In the genomic region with DNA sequence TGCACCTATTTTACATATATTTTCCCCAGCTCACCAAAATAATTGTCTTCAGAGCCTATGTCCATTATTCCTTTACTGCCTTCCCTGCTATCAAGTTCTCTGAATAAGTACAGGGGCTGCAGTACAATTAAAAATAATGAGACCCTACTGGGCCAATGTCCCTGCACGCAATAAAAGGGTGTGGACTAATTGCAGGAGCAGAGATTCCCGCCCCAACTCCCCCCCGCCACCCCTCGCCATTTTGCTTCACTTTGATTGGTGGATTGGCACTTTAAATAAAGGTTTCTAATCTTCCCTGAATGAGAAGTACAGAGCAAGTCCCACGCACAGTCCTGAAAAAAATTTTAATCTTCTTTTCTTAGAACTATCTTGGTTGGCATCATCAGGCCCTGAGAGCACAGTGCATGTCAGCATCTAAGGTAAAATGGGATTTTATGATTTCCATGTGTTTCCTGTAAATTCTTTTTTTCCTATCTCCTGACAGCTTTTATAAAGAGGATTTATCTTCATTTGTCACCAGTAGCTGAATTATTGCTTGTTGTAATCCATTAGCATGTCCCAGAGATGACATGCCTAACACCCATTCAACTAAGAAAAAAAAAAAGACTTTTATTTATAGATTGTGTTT, we compare ENCODE assay signal across 16 cellular contexts. TPM values are rescaled to one million over a fixed set of nuclear protein-coding genes. Genes with fewer than 3 reads are reported as not detected.
DNase-seq lines count a peak whose midpoint lies in the region; TF ChIP-seq lines count a peak whose summit lies in the region.
"Had no signal": no experiment of that assay in that cellular context is flagged by ENCODE, and none has a peak within 500 bp of the region (broad histone marks: within the 10 kb centered on the region; RNA-seq: fewer than 3 reads in every experiment).

A gene with protein sequence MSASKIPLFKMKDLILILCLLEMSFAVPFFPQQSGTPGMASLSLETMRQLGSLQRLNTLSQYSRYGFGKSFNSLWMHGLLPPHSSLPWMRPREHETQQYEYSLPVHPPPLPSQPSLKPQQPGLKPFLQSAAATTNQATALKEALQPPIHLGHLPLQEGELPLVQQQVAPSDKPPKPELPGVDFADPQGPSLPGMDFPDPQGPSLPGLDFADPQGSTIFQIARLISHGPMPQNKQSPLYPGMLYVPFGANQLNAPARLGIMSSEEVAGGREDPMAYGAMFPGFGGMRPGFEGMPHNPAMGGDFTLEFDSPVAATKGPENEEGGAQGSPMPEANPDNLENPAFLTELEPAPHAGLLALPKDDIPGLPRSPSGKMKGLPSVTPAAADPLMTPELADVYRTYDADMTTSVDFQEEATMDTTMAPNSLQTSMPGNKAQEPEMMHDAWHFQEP (plus strand): TSS at position 302 of the 628 bp plus-strand sequence. CDS start 103 bp downstream, at position 405.

- no peak within 1 kb of the TSS for H2AK5ac ChIP-seq in trophoblast cell (ENCODE audit: low read length)

- no peaks in the 10 kb centered on the region for H4K20me1 ChIP-seq in neural cell (ENCODE audit: insufficient read depth)
- H4K20me1 ChIP-seq: BLaER1 had no signal

- DNase-seq in NCI-H1417 (lab: John Stamatoyannopoulos, UW) (peak in 2 of 3 experiments; percentile 39 to 78), NCI-H1417 treated with DMSO at 0.1 percent for 48 hours (lab: John Stamatoyannopoulos, UW) (no peak), NCI-H748 (lab: John Stamatoyannopoulos, UW; ENCODE audit: unreplicated experiment) (peak; percentile 56), trophoblast cell (no peak), ecto neural progenitor cell (ENCODE audit: low spot score) (no peak)
- DNase-seq in stimulated activated CD4-positive, alpha-beta T cell treated with anti-CD3 and anti-CD28 coated beads, Interleukin-2, amount 100 ng/mL, for 48 hours = no peak
- DNase-seq: AML-193, Calu3, DMS 273 treated with DMSO at 0.1 percent for 48 hours, GM23248, H7, IMR-90 had no signal

- H3K79me2 ChIP-seq in neural cell (replicated peaks; ENCODE audit: insufficient read depth, low read length) (no peaks in the 10 kb centered on the region), trophoblast cell (ENCODE audit: control insufficient read depth, insufficient read depth, low read length, poor library complexity) (no peaks in the 10 kb centered on the region)

- no peak within 1 kb of the TSS for H3K4ac ChIP-seq in trophoblast cell (ENCODE audit: low read depth, low read length)

- H3K14ac ChIP-seq in trophoblast cell (ENCODE audit: low read length) = no peak within 1 kb of the TSS

- no peaks in the 10 kb centered on the region for H3K36me3 ChIP-seq in HEK293 (ENCODE audit: control insufficient read depth in 2 of 2, insufficient read depth in 1 of 2, low read length in 2 of 2)
- H3K36me3 ChIP-seq in neural cell (ENCODE audit: insufficient read depth, low read length) = no peaks in the 10 kb centered on the region
- peaks cover 0 to 2% of the 10 kb centered on the region in 2 experiments for H3K36me3 ChIP-seq in trophoblast cell (ENCODE audit: control insufficient read depth in 1 of 2, insufficient read depth in 2 of 2, low read length in 2 of 2)
- H3K36me3 ChIP-seq: BLaER1 had no signal

- H2AFZ ChIP-seq in neural cell (ENCODE audit: low read depth, low read length) = peak within 1 kb of the TSS; percentile 30
- no peak within 1 kb of the TSS for H2AFZ ChIP-seq in trophoblast cell (ENCODE audit: insufficient read depth, low read length, poor library complexity)
- H2AFZ ChIP-seq: GM23248 had no signal

- TF ChIP-seq RAD21 in neural cell (conservative IDR thresholded peaks at IDR 0.05) = no peak

- H3K4me2 ChIP-seq in neural cell (ENCODE audit: low read length) (peak within 1 kb of the TSS; percentile 58), trophoblast cell (ENCODE audit: low read length) (no peak within 1 kb of the TSS)
- H3K4me2 ChIP-seq: BLaER1 had no signal

- H3K4me3 ChIP-seq in HEK293 (ENCODE audit: low read depth, low read length) (no peak within 1 kb of the TSS), neural cell (ENCODE audit: low read length) (peak within 1 kb of the TSS; percentile 46), trophoblast cell (ENCODE audit: low read depth, low read length) (no peak within 1 kb of the TSS)
- H3K4me3 ChIP-seq: BLaER1, GM23248 had no signal

- H2BK12ac ChIP-seq in trophoblast cell (ENCODE audit: low read length) = no peak within 1 kb of the TSS

- TF ChIP-seq CTCF in HEK293 (tag by site-specific recombination; IDR thresholded peaks at IDR 0.05) (no peak), neural cell (IDR thresholded peaks at IDR 0.05; ENCODE audit: poor library complexity, severe bottlenecking) (no peak)

- WGBS in trophoblast cell (ENCODE audit: extremely low coverage, insufficient coverage, insufficient read length) = no CpG with 5 or more reads among the region's 5 CpGs

- H3K4me1 ChIP-seq in HEK293 (ENCODE audit: control insufficient read depth, insufficient read depth, low read length) (no peaks in the 10 kb centered on the region), trophoblast cell (ENCODE audit: control insufficient read depth in 1 of 2, insufficient read depth in 2 of 2, low read length in 2 of 2) (no peaks in the 10 kb centered on the region)
- H3K4me1 ChIP-seq: BLaER1 had no signal

- no peak within 1 kb of the TSS for H3K23ac ChIP-seq in trophoblast cell (ENCODE audit: low read length)

- H4K8ac ChIP-seq in trophoblast cell (ENCODE audit: low read depth, low read length) = no peak within 1 kb of the TSS

- no peaks in the 10 kb centered on the region for H3F3A ChIP-seq in neural cell (ENCODE audit: insufficient read depth, low read length, poor library complexity, severe bottlenecking)

- H3K79me1 ChIP-seq in trophoblast cell (ENCODE audit: low read length) = no peaks in the 10 kb centered on the region

- POLR2A ChIA-PET in HEK293 (lab: Yijun Ruan, JAX) = no interaction called here

- CTCF ChIA-PET in HEK293 (lab: Yijun Ruan, JAX) = interaction anchor here (0.7 to 1.6 kb wide), 3 partner anchors 9 to 1274 kb away, joined by 3 to 5 read pairs (median 5); no protein-coding TSS in a partner anchor

- no peak within 1 kb of the TSS for H2BK120ac ChIP-seq in trophoblast cell (ENCODE audit: insufficient read depth, low read length, poor library complexity)

- no peak within 1 kb of the TSS for H3K9ac ChIP-seq in neural cell (ENCODE audit: low read length)
- no peak within 1 kb of the TSS for H3K9ac ChIP-seq in trophoblast cell (ENCODE audit: low read length)
- H3K9ac ChIP-seq: BLaER1, GM23248 had no signal

- TF ChIP-seq EP300 in neural cell (conservative IDR thresholded peaks at IDR 0.05; ENCODE audit: poor library complexity, severe bottlenecking) = peak; percentile 65

- H3K18ac ChIP-seq in trophoblast cell (ENCODE audit: low read length) = no peak within 1 kb of the TSS

- H4K12ac ChIP-seq in trophoblast cell (ENCODE audit: low read depth, low read length) = no peak within 1 kb of the TSS

- no peak within 1 kb of the TSS for H4K91ac ChIP-seq in trophoblast cell (ENCODE audit: low read depth, low read length)

- no peak within 1 kb of the TSS for H2BK5ac ChIP-seq in trophoblast cell (ENCODE audit: low read depth, low read length, poor library complexity)

- H3K27ac ChIP-seq in HEK293 (ENCODE audit: extremely low read depth, low read depth, low read length) (no peak within 1 kb of the TSS), neural cell (ENCODE audit: low read length) (peak within 1 kb of the TSS; percentile 61), trophoblast cell (ENCODE audit: low read depth, low read length) (no peak within 1 kb of the TSS)
- H3K27ac ChIP-seq: 22Rv1, BLaER1, GM23248 had no signal

- H3K9me3 ChIP-seq in HEK293 (ENCODE audit: control insufficient read depth, insufficient read depth, low read depth, low read length) = no peaks in the 10 kb centered on the region
- H3K9me3 ChIP-seq in neural cell (ENCODE audit: low read length) = no peaks in the 10 kb centered on the region
- no peaks in the 10 kb centered on the region for H3K9me3 ChIP-seq in trophoblast cell (ENCODE audit: insufficient read depth, low read depth, low read length)
- H3K9me3 ChIP-seq: BLaER1 had no signal

- H3K9me2 ChIP-seq in neural cell (ENCODE audit: insufficient read depth, low read length) = no peaks in the 10 kb centered on the region

- H3K27me3 ChIP-seq in neural cell (ENCODE audit: insufficient read depth, low read depth, low read length) (no peaks in the 10 kb centered on the region), trophoblast cell (ENCODE audit: insufficient read depth, low read length) (no peaks in the 10 kb centered on the region)
- H3K27me3 ChIP-seq: BLaER1 had no signal

TF ChIP-seq in HEK293, 187 proteins besides CTCF, POLR2A, EP300 and RAD21 (continues in another document):
- TF ChIP-seq TRIM28 (IDR thresholded peaks at IDR 0.05; ENCODE audit: borderline replicate concordance, low read length) (no peak), ZNF423 (tag by site-specific recombination; IDR thresholded peaks at IDR 0.05) (no peak), ZNF571 (tag by site-specific recombination; IDR thresholded peaks at IDR 0.05) (no peak)

TF ChIP-seq in neural cell, 6 proteins besides CTCF, POLR2A, EP300 and RAD21:
- no peak for TF ChIP-seq TAF1 (IDR thresholded peaks at IDR 0.05; ENCODE audit: low read depth)
- TF ChIP-seq, protein P1, sequence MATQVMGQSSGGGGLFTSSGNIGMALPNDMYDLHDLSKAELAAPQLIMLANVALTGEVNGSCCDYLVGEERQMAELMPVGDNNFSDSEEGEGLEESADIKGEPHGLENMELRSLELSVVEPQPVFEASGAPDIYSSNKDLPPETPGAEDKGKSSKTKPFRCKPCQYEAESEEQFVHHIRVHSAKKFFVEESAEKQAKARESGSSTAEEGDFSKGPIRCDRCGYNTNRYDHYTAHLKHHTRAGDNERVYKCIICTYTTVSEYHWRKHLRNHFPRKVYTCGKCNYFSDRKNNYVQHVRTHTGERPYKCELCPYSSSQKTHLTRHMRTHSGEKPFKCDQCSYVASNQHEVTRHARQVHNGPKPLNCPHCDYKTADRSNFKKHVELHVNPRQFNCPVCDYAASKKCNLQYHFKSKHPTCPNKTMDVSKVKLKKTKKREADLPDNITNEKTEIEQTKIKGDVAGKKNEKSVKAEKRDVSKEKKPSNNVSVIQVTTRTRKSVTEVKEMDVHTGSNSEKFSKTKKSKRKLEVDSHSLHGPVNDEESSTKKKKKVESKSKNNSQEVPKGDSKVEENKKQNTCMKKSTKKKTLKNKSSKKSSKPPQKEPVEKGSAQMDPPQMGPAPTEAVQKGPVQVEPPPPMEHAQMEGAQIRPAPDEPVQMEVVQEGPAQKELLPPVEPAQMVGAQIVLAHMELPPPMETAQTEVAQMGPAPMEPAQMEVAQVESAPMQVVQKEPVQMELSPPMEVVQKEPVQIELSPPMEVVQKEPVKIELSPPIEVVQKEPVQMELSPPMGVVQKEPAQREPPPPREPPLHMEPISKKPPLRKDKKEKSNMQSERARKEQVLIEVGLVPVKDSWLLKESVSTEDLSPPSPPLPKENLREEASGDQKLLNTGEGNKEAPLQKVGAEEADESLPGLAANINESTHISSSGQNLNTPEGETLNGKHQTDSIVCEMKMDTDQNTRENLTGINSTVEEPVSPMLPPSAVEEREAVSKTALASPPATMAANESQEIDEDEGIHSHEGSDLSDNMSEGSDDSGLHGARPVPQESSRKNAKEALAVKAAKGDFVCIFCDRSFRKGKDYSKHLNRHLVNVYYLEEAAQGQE (IDR thresholded peaks at IDR 0.05; ENCODE audit: borderline replicate concordance) = peak; percentile 78
TF ChIP-seq in neural cell: peak in this region for 1.

RNA-seq across cellular contexts. Expression of the gene that starts here (rescaled TPM):
- 1.2 and 1.5 TPM in 2 replicates for polyA plus RNA-seq in neural cell
- polyA minus RNA-seq in neural cell = 0.46 and 0.49 TPM in 2 replicates
- polyA plus RNA-seq in trophoblast cell (2013) = not detected in 2 replicates
- polyA plus RNA-seq: GM23248, IMR-90 had no signal

Comparison
In these comparisons a context has a peak if more than half of its experiments do, and no peak if none do; other contexts are left out.
1. DNase-seq: peak in NCI-H1417 (2 of 3) and NCI-H748 (single experiment); none in NCI-H1417 treated with DMSO at 0.1 percent for 48 hours (single experiment), trophoblast cell (0 of 2), stimulated activated CD4-positive, alpha-beta T cell treated with anti-CD3 and anti-CD28 coated beads, Interleukin-2, amount 100 ng/mL, for 48 hours (0 of 2) and ecto neural progenitor cell (single experiment).